Comparison of ENCODE assay signal across 8 cellular contexts in genomic region chr7:24574365-24574764, GRCh38. TPM values are rescaled to one million over a fixed set of nuclear protein-coding genes. Genes with fewer than 3 reads are reported as not detected.
DNase-seq lines count a peak whose midpoint lies in the region; ATAC-seq lines count a peak whose summit lies in the region.

No MANE protein-coding gene starts in this region.

- H3K9me3 ChIP-seq in iPS-15b (ENCODE audit: control insufficient read depth, insufficient read depth, low read length) (no peaks in the 10 kb centered on the region), stomach smooth muscle (ENCODE audit: control insufficient read depth in 2 of 2, low read length in 2 of 2) (no peaks in the 10 kb centered on the region)

- H3K27ac ChIP-seq in stomach smooth muscle (ENCODE audit: low read length) = no peak overlapping the region

- H3K36me3 ChIP-seq in iPS-15b (ENCODE audit: control insufficient read depth, insufficient read depth, low read length) = no peaks in the 10 kb centered on the region
- H3K36me3 ChIP-seq in stomach smooth muscle (ENCODE audit: control insufficient read depth in 2 of 2, insufficient read depth in 2 of 2, low read length in 2 of 2) = no peaks in the 10 kb centered on the region

- POLR2A ChIA-PET in activated CD4-positive, alpha-beta T cell treated with anti-CD3 and anti-CD28 coated beads for 36 hours (lab: Charles Lee) = no interaction called here
- POLR2A ChIA-PET in activated CD4-positive, alpha-beta memory T cell treated with anti-CD3 and anti-CD28 coated beads, Interleukin-2, amount 10 ng/mL, durations not matched to agents 7 days and 5 days (lab: Charles Lee) = interaction anchor here (1.2 kb wide), 1 partner anchor 20 kb away, joined by 3 read pairs; no protein-coding TSS in a partner anchor

- peaks cover 12% of the 10 kb centered on the region for H3K27me3 Mint-ChIP-seq in activated CD4-positive, alpha-beta T cell treated with anti-CD3 and anti-CD28 coated beads for 36 hours
- peaks cover 24% of the 10 kb centered on the region for H3K27me3 Mint-ChIP-seq in activated CD4-positive, alpha-beta memory T cell treated with anti-CD3 and anti-CD28 coated beads, Interleukin-2, amount 10 ng/mL, durations not matched to agents 7 days and 5 days

- H3K27ac Mint-ChIP-seq in activated CD4-positive, alpha-beta T cell treated with anti-CD3 and anti-CD28 coated beads for 36 hours = peak overlapping the region; percentile 86
- peak overlapping the region; percentile 37 for H3K27ac Mint-ChIP-seq in activated CD4-positive, alpha-beta memory T cell treated with anti-CD3 and anti-CD28 coated beads, Interleukin-2, amount 10 ng/mL, durations not matched to agents 7 days and 5 days

- DNase-seq in activated CD4-positive, alpha-beta T cell treated with anti-CD3 and anti-CD28 coated beads for 36 hours = no peak
- no peak for DNase-seq in activated CD4-positive, alpha-beta T cell treated with anti-CD3 and anti-CD28 coated beads for 4 hours
- DNase-seq in activated CD4-positive, alpha-beta memory T cell treated with anti-CD3 and anti-CD28 coated beads, Interleukin-2, amount 10 ng/mL, durations not matched to agents 7 days and 5 days = no peak
- DNase-seq in A172 (ENCODE audit: low spot score) = no peak

- peak overlapping the region; percentile 88 for H3K4me3 Mint-ChIP-seq in activated CD4-positive, alpha-beta T cell treated with anti-CD3 and anti-CD28 coated beads for 36 hours
- H3K4me3 Mint-ChIP-seq in activated CD4-positive, alpha-beta memory T cell treated with anti-CD3 and anti-CD28 coated beads, Interleukin-2, amount 10 ng/mL, durations not matched to agents 7 days and 5 days = peak overlapping the region; percentile 89

- H3K9me3 Mint-ChIP-seq in activated CD4-positive, alpha-beta T cell treated with anti-CD3 and anti-CD28 coated beads for 36 hours (ENCODE audit: low read depth) = no peaks in the 10 kb centered on the region
- no peaks in the 10 kb centered on the region for H3K9me3 Mint-ChIP-seq in activated CD4-positive, alpha-beta memory T cell treated with anti-CD3 and anti-CD28 coated beads, Interleukin-2, amount 10 ng/mL, durations not matched to agents 7 days and 5 days

- H3K4me1 Mint-ChIP-seq in activated CD4-positive, alpha-beta T cell treated with anti-CD3 and anti-CD28 coated beads for 36 hours = peaks cover 45% of the 10 kb centered on the region
- H3K4me1 Mint-ChIP-seq in activated CD4-positive, alpha-beta memory T cell treated with anti-CD3 and anti-CD28 coated beads, Interleukin-2, amount 10 ng/mL, durations not matched to agents 7 days and 5 days = peaks cover 27% of the 10 kb centered on the region

- H3K27me3 ChIP-seq in iPS-15b (ENCODE audit: control insufficient read depth, insufficient read depth, low read length) = peaks cover 11% of the 10 kb centered on the region
- peaks cover 0 to 2% of the 10 kb centered on the region in 2 donors for H3K27me3 ChIP-seq in stomach smooth muscle (ENCODE audit: control insufficient read depth in 1 of 2, insufficient read depth in 2 of 2, low read length in 2 of 2)

- H3K4me3 ChIP-seq in iPS-15b (ENCODE audit: low read depth, low read length) = peak overlapping the region; percentile 88
- peak overlapping the region; percentile 77 to 81 for H3K4me3 ChIP-seq in stomach smooth muscle (ENCODE audit: low read length in 2 of 2)

- intact Hi-C loops in activated CD4-positive, alpha-beta T cell treated with anti-CD3 and anti-CD28 coated beads for 36 hours (cut with DNase I, micrococcal nuclease) = loop anchor here (5.0 to 10.0 kb wide), 9 partner anchors 180 to 1628 kb away; partner anchors contain the start of genes CBX3 (in 1 of the 2), CCDC126 (in 1 of the 2), FAM221A (in 1 of the 2) and GSDME (in 1 of the 2)

- no peaks in the 10 kb centered on the region for H3K36me3 Mint-ChIP-seq in activated CD4-positive, alpha-beta T cell treated with anti-CD3 and anti-CD28 coated beads for 36 hours (ENCODE audit: low read depth)
- H3K36me3 Mint-ChIP-seq in activated CD4-positive, alpha-beta memory T cell treated with anti-CD3 and anti-CD28 coated beads, Interleukin-2, amount 10 ng/mL, durations not matched to agents 7 days and 5 days (ENCODE audit: low read depth) = no peaks in the 10 kb centered on the region

- H3K9ac ChIP-seq in iPS-15b (ENCODE audit: low read depth, low read length) = peak overlapping the region; percentile 75
- H3K9ac ChIP-seq in stomach smooth muscle (ENCODE audit: low read length in 2 of 2) = peak overlapping the region; percentile 66 to 68

- CTCF ChIA-PET in activated CD4-positive, alpha-beta T cell treated with anti-CD3 and anti-CD28 coated beads for 36 hours (lab: Charles Lee) = interaction anchor here (0.7 to 3.3 kb wide), 4 partner anchors 9 to 405 kb away, joined by 3 to 31 read pairs (median 4); no protein-coding TSS in a partner anchor
- CTCF ChIA-PET in activated CD4-positive, alpha-beta memory T cell treated with anti-CD3 and anti-CD28 coated beads, Interleukin-2, amount 10 ng/mL, durations not matched to agents 7 days and 5 days (lab: Charles Lee) = interaction anchor here (0.9 to 3.5 kb wide), 2 partner anchors 13 to 91 kb away, joined by 3 to 26 read pairs; no protein-coding TSS in a partner anchor

- ATAC-seq in activated CD4-positive, alpha-beta T cell treated with anti-CD3 and anti-CD28 coated beads for 36 hours = no peak
- ATAC-seq in HG03439 (IDR thresholded peaks at IDR 0.05; ENCODE audit: unreplicated experiment) (no peak), GM19351 (IDR thresholded peaks at IDR 0.05; ENCODE audit: unreplicated experiment) (no peak)

- H3K4me1 ChIP-seq in iPS-15b (ENCODE audit: control insufficient read depth, insufficient read depth, low read length) = peaks cover 29% of the 10 kb centered on the region
- H3K4me1 ChIP-seq in stomach smooth muscle (ENCODE audit: control insufficient read depth, insufficient read depth, low read length) = no peaks in the 10 kb centered on the region

RNA-seq across cellular contexts. Expression of gene PALS2, which starts 1.1 kb away (rescaled TPM):
- total RNA-seq in activated CD4-positive, alpha-beta T cell treated with anti-CD3 and anti-CD28 coated beads for 36 hours = 10 to 100 TPM; 20.8 to 41.7 TPM
- total RNA-seq in activated CD4-positive, alpha-beta memory T cell treated with anti-CD3 and anti-CD28 coated beads, Interleukin-2, amount 10 ng/mL, durations not matched to agents 7 days and 5 days = 10 to 100 TPM; 13.2 to 18.7 TPM
- total RNA-seq in A172 (2014; rRNA removed; shearing (Covaris generic)) = 30.9 and 38.9 TPM in 2 replicates
